ENCODE assay signal across 7 cellular contexts in genomic region chr22:43152001-43152354, GRCh38. TPM values are rescaled to one million over a fixed set of nuclear protein-coding genes. Genes with fewer than 3 reads are reported as not detected.
DNase-seq lines count a peak whose midpoint lies in the region; ATAC-seq and TF ChIP-seq lines count a peak whose summit lies in the region.

No MANE protein-coding gene starts in this region.

- H3K9me3 Mint-ChIP-seq in activated CD8-positive, alpha-beta T cell treated with anti-CD3 and anti-CD28 coated beads, Interleukin-2, amount 10 ng/mL, durations not matched to agents 7 days and 5 days (ENCODE audit: insufficient read depth): no peaks in the 10 kb centered on the region

- CTCF ChIA-PET in HEK293T (lab: Yijun Ruan, JAX): no interaction called here
- CTCF ChIA-PET in activated CD8-positive, alpha-beta T cell treated with anti-CD3 and anti-CD28 coated beads, Interleukin-2, amount 10 ng/mL, durations not matched to agents 7 days and 5 days (lab: Charles Lee): interaction anchor here (1.2 kb wide), 1 partner anchor 21 kb away, joined by 3 read pairs; no protein-coding TSS in a partner anchor

- DNase-seq in HEK293T (ENCODE audit: extremely low spot score) (no peak), putamen (ENCODE audit: low spot score) (no peak), superior temporal gyrus (ENCODE audit: extremely low spot score) (no peak)
- DNase-seq in activated CD8-positive, alpha-beta T cell treated with anti-CD3 and anti-CD28 coated beads, Interleukin-2, amount 10 ng/mL, durations not matched to agents 7 days and 5 days: no peak
- no peak for DNase-seq in stimulated activated naive CD8-positive, alpha-beta T cell treated with anti-CD3 and anti-CD28 coated beads, Interleukin-15, Interleukin-2, amounts not matched to agents 100 U/mL and 50 U/mL, for 24 hours

- peak; percentile 43 for ATAC-seq in activated CD8-positive, alpha-beta T cell treated with anti-CD3 and anti-CD28 coated beads, Interleukin-2, amount 10 ng/mL, durations not matched to agents 7 days and 5 days
- peak; percentile 6 for ATAC-seq in stimulated activated naive CD8-positive, alpha-beta T cell treated with anti-CD3 and anti-CD28 coated beads, Interleukin-15, Interleukin-2, amounts not matched to agents 100 U/mL and 50 U/mL, for 24 hours
- no peak for ATAC-seq in HG02610 (IDR thresholded peaks at IDR 0.05; ENCODE audit: unreplicated experiment)

- no peaks in the 10 kb centered on the region for H3K36me3 ChIP-seq in iPS-15b (ENCODE audit: control insufficient read depth, insufficient read depth, low read length)

- peak overlapping the region; percentile 87 for H3K4me3 Mint-ChIP-seq in activated CD8-positive, alpha-beta T cell treated with anti-CD3 and anti-CD28 coated beads, Interleukin-2, amount 10 ng/mL, durations not matched to agents 7 days and 5 days

- no peaks in the 10 kb centered on the region for H3K36me3 Mint-ChIP-seq in activated CD8-positive, alpha-beta T cell treated with anti-CD3 and anti-CD28 coated beads, Interleukin-2, amount 10 ng/mL, durations not matched to agents 7 days and 5 days (ENCODE audit: low read depth)

- H3K4me1 Mint-ChIP-seq in activated CD8-positive, alpha-beta T cell treated with anti-CD3 and anti-CD28 coated beads, Interleukin-2, amount 10 ng/mL, durations not matched to agents 7 days and 5 days (ENCODE audit: low read depth): peaks cover 36% of the 10 kb centered on the region

- peak overlapping the region; percentile 35 for H3K4me3 ChIP-seq in iPS-15b (ENCODE audit: low read depth, low read length)

- H3K9ac ChIP-seq in iPS-15b (ENCODE audit: low read depth, low read length): peak overlapping the region; percentile 37

- H3K4me1 ChIP-seq in iPS-15b (ENCODE audit: control insufficient read depth, insufficient read depth, low read length): no peaks in the 10 kb centered on the region

- H3K9me3 ChIP-seq in iPS-15b (ENCODE audit: control insufficient read depth, insufficient read depth, low read length): no peaks in the 10 kb centered on the region

- H3K27me3 ChIP-seq in iPS-15b (ENCODE audit: control insufficient read depth, insufficient read depth, low read length): peaks cover 8% of the 10 kb centered on the region

- H3K27ac Mint-ChIP-seq in activated CD8-positive, alpha-beta T cell treated with anti-CD3 and anti-CD28 coated beads, Interleukin-2, amount 10 ng/mL, durations not matched to agents 7 days and 5 days: peak overlapping the region; percentile 77

- no peaks in the 10 kb centered on the region for H3K27me3 Mint-ChIP-seq in activated CD8-positive, alpha-beta T cell treated with anti-CD3 and anti-CD28 coated beads, Interleukin-2, amount 10 ng/mL, durations not matched to agents 7 days and 5 days (ENCODE audit: low read depth)

- POLR2A ChIA-PET in HEK293T (lab: Yijun Ruan, JAX): no interaction called here
- POLR2A ChIA-PET in activated CD8-positive, alpha-beta T cell treated with anti-CD3 and anti-CD28 coated beads, Interleukin-2, amount 10 ng/mL, durations not matched to agents 7 days and 5 days (lab: Charles Lee): no interaction called here

TF ChIP-seq in HEK293T, 16 proteins besides CTCF, POLR2A, EP300 and RAD21:
- TF ChIP-seq SUZ12 (IDR thresholded peaks at IDR 0.05): no peak
- TF ChIP-seq L3MBTL2 (conservative IDR thresholded peaks at IDR 0.05): 0 out of 2 replicates have a peak, but pooled peaks have one; percentile 25
- no peak for TF ChIP-seq TARDBP (IDR thresholded peaks at IDR 0.05)

RNA-seq across cellular contexts. Expression of gene TSPO, which starts 0.6 kb away (rescaled TPM):
- 10 to 100 TPM; 90.0 to 91.8 TPM for total RNA-seq in activated CD8-positive, alpha-beta T cell treated with anti-CD3 and anti-CD28 coated beads, Interleukin-2, amount 10 ng/mL, durations not matched to agents 7 days and 5 days

RNA-seq across cellular contexts. Expression of gene MCAT, which starts 8.8 kb away (rescaled TPM):
- total RNA-seq in activated CD8-positive, alpha-beta T cell treated with anti-CD3 and anti-CD28 coated beads, Interleukin-2, amount 10 ng/mL, durations not matched to agents 7 days and 5 days: 10 to 100 TPM; 10.9 to 11.6 TPM

RNA-seq across cellular contexts. Expression of gene TTLL12, which starts 35.0 kb away (rescaled TPM):
- 10 to 100 TPM; 49.3 to 52.9 TPM for total RNA-seq in activated CD8-positive, alpha-beta T cell treated with anti-CD3 and anti-CD28 coated beads, Interleukin-2, amount 10 ng/mL, durations not matched to agents 7 days and 5 days

RNA-seq across cellular contexts. Expression of gene BIK, which starts 41.4 kb away (rescaled TPM):
- total RNA-seq in activated CD8-positive, alpha-beta T cell treated with anti-CD3 and anti-CD28 coated beads, Interleukin-2, amount 10 ng/mL, durations not matched to agents 7 days and 5 days: 1 to 10 TPM; 1.7 to 2.0 TPM
